Comparison of ENCODE assay signal across 21 cellular contexts in the genomic region with DNA sequence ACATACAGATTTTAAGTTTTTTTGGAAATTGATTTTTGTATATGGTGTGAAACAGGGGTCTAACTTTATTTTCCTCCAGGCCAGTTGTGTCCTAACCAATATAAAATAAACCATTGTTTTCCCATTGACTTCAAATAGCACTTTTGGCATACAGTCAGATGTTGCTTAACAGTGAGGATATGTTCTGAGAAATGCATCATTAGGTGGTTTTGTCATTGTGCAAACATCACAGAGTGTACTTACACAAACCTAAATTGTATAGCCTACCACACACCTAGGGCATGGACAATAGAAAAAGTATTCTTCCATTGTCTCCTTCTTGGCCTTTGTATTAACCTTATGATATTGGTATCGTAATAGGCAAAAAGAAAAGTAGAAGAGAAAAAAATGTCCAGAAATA. TPM values are rescaled to one million over a fixed set of nuclear protein-coding genes. Genes with fewer than 3 reads are reported as not detected.
DNase-seq lines count a peak whose midpoint lies in the region; ATAC-seq and TF ChIP-seq lines count a peak whose summit lies in the region.
"Had no signal": no experiment of that assay in that cellular context is flagged by ENCODE, and none has a peak within 500 bp of the region (broad histone marks: within the 10 kb centered on the region; RNA-seq: fewer than 3 reads in every experiment).

No MANE protein-coding gene starts in this region.

- no peak overlapping the region for H2AFZ ChIP-seq in fibroblast of lung (ENCODE audit: low read length)

- no peak for TF ChIP-seq EP300 in Ishikawa (IDR thresholded peaks at IDR 0.05; ENCODE audit: borderline replicate concordance)

- no peak overlapping the region for H3K27ac Mint-ChIP-seq in WTC11
- H3K27ac Mint-ChIP-seq: brain, CD14-positive monocyte, nephron progenitor cell had no signal

- H3K4me3 ChIP-seq in fibroblast of lung (replicated peaks in 1 of 4; ENCODE audit: control extremely low read depth in 1 of 4, insufficient read depth in 1 of 4, low read depth in 3 of 4, low read length in 4 of 4) (no peak overlapping the region), skeletal muscle cell (ENCODE audit: low read depth, low read length) (no peak overlapping the region)

- H4K20me1 ChIP-seq in fibroblast of lung (ENCODE audit: control insufficient read depth, extremely low read depth, insufficient read depth, low read length), result no peaks in the 10 kb centered on the region

- TF ChIP-seq RAD21 in Ishikawa (IDR thresholded peaks at IDR 0.05; ENCODE audit: low read depth), result no peak

- no peaks in the 10 kb centered on the region for H3K36me3 ChIP-seq in fibroblast of lung (ENCODE audit: control insufficient read depth, insufficient read depth, low read length)

- CTCF ChIA-PET in WTC11 (lab: Charles Lee), result no interaction called here

- no peaks in the 10 kb centered on the region for H3K27me3 ChIP-seq in fibroblast of lung (ENCODE audit: control insufficient read depth, insufficient read depth, low read length)

- POLR2A ChIA-PET in WTC11 (lab: Charles Lee), result no interaction called here

- H3K79me2 ChIP-seq in fibroblast of lung (ENCODE audit: control insufficient read depth, insufficient read depth, low read length), result no peaks in the 10 kb centered on the region

- H3K4me1 Mint-ChIP-seq in WTC11, result no peaks in the 10 kb centered on the region
- H3K4me1 Mint-ChIP-seq: nephron progenitor cell had no signal

- H3K9me3 Mint-ChIP-seq in WTC11, result no peaks in the 10 kb centered on the region
- H3K9me3 Mint-ChIP-seq: nephron progenitor cell had no signal

- no peaks in the 10 kb centered on the region for H3K36me3 Mint-ChIP-seq in WTC11
- H3K36me3 Mint-ChIP-seq: brain, CD14-positive monocyte had no signal

- H3K27me3 Mint-ChIP-seq in WTC11 (ENCODE audit: low read depth), result peaks cover 6% of the 10 kb centered on the region; the same call in 1 of the 2 replicates

- no peak overlapping the region for H3K4me2 ChIP-seq in fibroblast of lung (ENCODE audit: extremely low read depth, insufficient read depth, low read length)

- no peak for ATAC-seq in WTC11
- no peak for ATAC-seq in HG03175 (IDR thresholded peaks at IDR 0.05; ENCODE audit: unreplicated experiment)

- H3K4me1 ChIP-seq in fibroblast of lung (ENCODE audit: control insufficient read depth, extremely low read depth, insufficient read depth, low read length), result no peaks in the 10 kb centered on the region

- no peak overlapping the region for H3K9ac ChIP-seq in fibroblast of lung (ENCODE audit: insufficient read depth, low read length)

- in situ Hi-C loops in G401 (cut with HindIII; ENCODE audit: low sequenced_read_pairs), result no loop called here

- H3K27ac ChIP-seq in fibroblast of lung (ENCODE audit: insufficient read depth, low read length), result no peak overlapping the region

- no peak overlapping the region for H3K4me3 Mint-ChIP-seq in WTC11
- H3K4me3 Mint-ChIP-seq: brain, CD14-positive monocyte, nephron progenitor cell had no signal

- no peaks in the 10 kb centered on the region for H3K9me3 ChIP-seq in fibroblast of lung (ENCODE audit: control insufficient read depth, insufficient read depth, low read depth, low read length)

- DNase-seq in NCI-H748 treated with DMSO at 0.1 percent for 48 hours (lab: John Stamatoyannopoulos, UW) (peak; percentile 53), fibroblast of lung (ENCODE audit: low read depth in 2 of 2) (peak; percentile 22 to 82), skeletal muscle cell (ENCODE audit: low read depth) (peak; percentile 87), WTC11 (ENCODE audit: low spot score) (no peak), G401 (ENCODE audit: low spot score) (no peak)
- DNase-seq: activated CD4-positive, CD25-positive, alpha-beta regulatory T cell treated with anti-CD3 and anti-CD28 coated beads, Interleukin-2, amount 50 U/mL, for 72 hours; EL; mesendoderm; MM.1S; NCI-H2107; nephron progenitor cell; retina; SHP77 treated with DMSO at 0.1 percent for 48 hours; stimulated activated CD4-positive, alpha-beta T cell treated with anti-CD3 and anti-CD28 coated beads, Interleukin-2, amount 100 ng/mL, for 24 hours had no signal

- TF ChIP-seq CTCF in fibroblast of lung (conservative IDR thresholded peaks at IDR 0.05 in 1 of 2, IDR thresholded peaks at IDR 0.05 in 1 of 2; ENCODE audit: low read depth in 1 of 2, low read length in 2 of 2) (no peak), WTC11 (IDR thresholded peaks at IDR 0.05) (no peak)

TF ChIP-seq in Ishikawa, 13 proteins besides CTCF, POLR2A, EP300 and RAD21:
- TF ChIP-seq TCF12 (IDR thresholded peaks at IDR 0.05; ENCODE audit: low read depth) (no peak), TEAD4 (IDR thresholded peaks at IDR 0.05) (no peak), CEBPB (IDR thresholded peaks at IDR 0.05) (peak; percentile 52), NFIC (IDR thresholded peaks at IDR 0.05) (no peak)
- TF ChIP-seq, protein P1, sequence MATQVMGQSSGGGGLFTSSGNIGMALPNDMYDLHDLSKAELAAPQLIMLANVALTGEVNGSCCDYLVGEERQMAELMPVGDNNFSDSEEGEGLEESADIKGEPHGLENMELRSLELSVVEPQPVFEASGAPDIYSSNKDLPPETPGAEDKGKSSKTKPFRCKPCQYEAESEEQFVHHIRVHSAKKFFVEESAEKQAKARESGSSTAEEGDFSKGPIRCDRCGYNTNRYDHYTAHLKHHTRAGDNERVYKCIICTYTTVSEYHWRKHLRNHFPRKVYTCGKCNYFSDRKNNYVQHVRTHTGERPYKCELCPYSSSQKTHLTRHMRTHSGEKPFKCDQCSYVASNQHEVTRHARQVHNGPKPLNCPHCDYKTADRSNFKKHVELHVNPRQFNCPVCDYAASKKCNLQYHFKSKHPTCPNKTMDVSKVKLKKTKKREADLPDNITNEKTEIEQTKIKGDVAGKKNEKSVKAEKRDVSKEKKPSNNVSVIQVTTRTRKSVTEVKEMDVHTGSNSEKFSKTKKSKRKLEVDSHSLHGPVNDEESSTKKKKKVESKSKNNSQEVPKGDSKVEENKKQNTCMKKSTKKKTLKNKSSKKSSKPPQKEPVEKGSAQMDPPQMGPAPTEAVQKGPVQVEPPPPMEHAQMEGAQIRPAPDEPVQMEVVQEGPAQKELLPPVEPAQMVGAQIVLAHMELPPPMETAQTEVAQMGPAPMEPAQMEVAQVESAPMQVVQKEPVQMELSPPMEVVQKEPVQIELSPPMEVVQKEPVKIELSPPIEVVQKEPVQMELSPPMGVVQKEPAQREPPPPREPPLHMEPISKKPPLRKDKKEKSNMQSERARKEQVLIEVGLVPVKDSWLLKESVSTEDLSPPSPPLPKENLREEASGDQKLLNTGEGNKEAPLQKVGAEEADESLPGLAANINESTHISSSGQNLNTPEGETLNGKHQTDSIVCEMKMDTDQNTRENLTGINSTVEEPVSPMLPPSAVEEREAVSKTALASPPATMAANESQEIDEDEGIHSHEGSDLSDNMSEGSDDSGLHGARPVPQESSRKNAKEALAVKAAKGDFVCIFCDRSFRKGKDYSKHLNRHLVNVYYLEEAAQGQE (IDR thresholded peaks at IDR 0.05; ENCODE audit: low read depth), result no peak

TF ChIP-seq in WTC11, 78 proteins besides CTCF, POLR2A, EP300 and RAD21 (continues in another document):
- TF ChIP-seq HMGA2 (CRISPR knock-in tag; IDR thresholded peaks at IDR 0.05), result no peak
- TF ChIP-seq, protein P2, sequence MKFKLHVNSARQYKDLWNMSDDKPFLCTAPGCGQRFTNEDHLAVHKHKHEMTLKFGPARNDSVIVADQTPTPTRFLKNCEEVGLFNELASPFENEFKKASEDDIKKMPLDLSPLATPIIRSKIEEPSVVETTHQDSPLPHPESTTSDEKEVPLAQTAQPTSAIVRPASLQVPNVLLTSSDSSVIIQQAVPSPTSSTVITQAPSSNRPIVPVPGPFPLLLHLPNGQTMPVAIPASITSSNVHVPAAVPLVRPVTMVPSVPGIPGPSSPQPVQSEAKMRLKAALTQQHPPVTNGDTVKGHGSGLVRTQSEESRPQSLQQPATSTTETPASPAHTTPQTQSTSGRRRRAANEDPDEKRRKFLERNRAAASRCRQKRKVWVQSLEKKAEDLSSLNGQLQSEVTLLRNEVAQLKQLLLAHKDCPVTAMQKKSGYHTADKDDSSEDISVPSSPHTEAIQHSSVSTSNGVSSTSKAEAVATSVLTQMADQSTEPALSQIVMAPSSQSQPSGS (CRISPR knock-in tag; IDR thresholded peaks at IDR 0.05; ENCODE audit: borderline replicate concordance, low read depth), result no peak

RNA-seq across cellular contexts. Expression of a gene that starts 37.4 kb away (rescaled TPM):
- total RNA-seq in fibroblast of lung (3.1 and 5.9 TPM in 2 replicates), WTC11 (2021) (2.8 to 4.8 TPM (median 4.6 TPM) in 3 replicates)
- polyA plus RNA-seq in fibroblast of lung, result 5.1 and 8.7 TPM in 2 replicates
- polyA plus RNA-seq in fibroblast of lung (2012), result 3.0 and 4.5 TPM in 2 replicates
- 5.3 and 35.6 TPM in 2 replicates for polyA minus RNA-seq in fibroblast of lung (ENCODE audit: low replicate concordance)
- 1.1 and 1.8 TPM in 2 replicates for total RNA-seq in G401 (2014; rRNA removed; shearing (Covaris generic))

RNA-seq across cellular contexts. Expression of a gene that starts 40.5 kb away (rescaled TPM):
- total RNA-seq in fibroblast of lung (not detected in 2 replicates), WTC11 (2021) (not detected in 3 replicates)
- 0.06 TPM in 1 of 2 replicates, not detected in the other for polyA plus RNA-seq in fibroblast of lung
- polyA plus RNA-seq in fibroblast of lung (2012), result not detected in 2 replicates
- polyA minus RNA-seq in fibroblast of lung (ENCODE audit: low replicate concordance), result not detected in 2 replicates
- total RNA-seq in G401 (2014; rRNA removed; shearing (Covaris generic)), result not detected in 2 replicates
- total RNA-seq: glomerular endothelial cell; T-helper 2 cell treated with Interferon-gamma antibody and Interleukin-4, amounts not matched to agents 100 ng/mL and 5 ng/mL, for 36 hours; temporal lobe had no signal
- polyA plus RNA-seq: CD14-positive monocyte had no signal

Comparison
In these comparisons a context has a peak if more than half of its experiments do, and no peak if none do; other contexts are left out.
1. DNase-seq: peak in NCI-H748 treated with DMSO at 0.1 percent for 48 hours (single experiment), fibroblast of lung (2 of 2) and skeletal muscle cell (single experiment); none in WTC11 (single experiment) and G401 (single experiment).